In genomic region chr12:112381898-112382796, GRCh38 we compare ENCODE assay signal across 8 cellular contexts. TPM values are rescaled to one million over a fixed set of nuclear protein-coding genes. Genes with fewer than 3 reads are reported as not detected.
DNase-seq lines count a peak whose midpoint lies in the region; ATAC-seq and TF ChIP-seq lines count a peak whose summit lies in the region.

Gene HECTD4 (minus strand): TSS chr12:112382431. CDS start chr12:112382128, 303 bp downstream.

- H3K4me1 Mint-ChIP-seq in T-helper 17 cell = peaks cover 15% of the 10 kb centered on the region

- H3K4me3 Mint-ChIP-seq in T-helper 17 cell = peak within 1 kb of the TSS; percentile 98

- WGBS in psoas muscle, 3 donors = 1 to 42% (median 2%) methylated on average over 37 to 104 of the region's 104 CpGs
- 38% methylated on average over 104 of the region's 104 CpGs for WGBS in urinary bladder

- H3K27me3 Mint-ChIP-seq in T-helper 17 cell = no peaks in the 10 kb centered on the region

- H3K4me3 ChIP-seq in right atrium auricular region = peak within 1 kb of the TSS; percentile 73 to 97
- peak within 1 kb of the TSS; percentile 87 for H3K4me3 ChIP-seq in psoas muscle
- H3K4me3 ChIP-seq in urinary bladder (ENCODE audit: low read depth, low read length) = peak within 1 kb of the TSS; percentile 98

- H3K27me3 ChIP-seq in right atrium auricular region = no peaks in the 10 kb centered on the region
- no peaks in the 10 kb centered on the region for H3K27me3 ChIP-seq in psoas muscle (ENCODE audit: insufficient read depth in 3 of 3, low read length in 2 of 3)

- H3K4me1 ChIP-seq in right atrium auricular region = peaks cover 0 to 20% of the 10 kb centered on the region in 2 donors
- peaks cover 14% of the 10 kb centered on the region for H3K4me1 ChIP-seq in psoas muscle
- no peaks in the 10 kb centered on the region for H3K4me1 ChIP-seq in urinary bladder (ENCODE audit: insufficient read depth)

- no peak for TF ChIP-seq CTCF in right atrium auricular region (IDR thresholded peaks at IDR 0.05)
- TF ChIP-seq CTCF in psoas muscle (IDR thresholded peaks at IDR 0.05) = no peak

- H3K36me3 Mint-ChIP-seq in T-helper 17 cell (ENCODE audit: low read depth) = peaks cover 4% of the 10 kb centered on the region

- H3K27ac ChIP-seq in right atrium auricular region = peak within 1 kb of the TSS; percentile 74 to 81
- peak within 1 kb of the TSS; percentile 92 for H3K27ac ChIP-seq in psoas muscle
- peak within 1 kb of the TSS; percentile 80 for H3K27ac ChIP-seq in urinary bladder (ENCODE audit: low read depth)

- ATAC-seq in GM18498 (IDR thresholded peaks at IDR 0.05; ENCODE audit: unreplicated experiment) (peak; percentile 92), HG02884 (IDR thresholded peaks at IDR 0.05; ENCODE audit: unreplicated experiment) (peak; percentile 87), T-helper 17 cell (peak; percentile 98), psoas muscle (peak; percentile 97 to 99 (median 98))

- H3K9me3 ChIP-seq in T-helper 17 cell (ENCODE audit: control insufficient read depth, low read length, poor library complexity, severe bottlenecking) (no peaks in the 10 kb centered on the region), right atrium auricular region (no peaks in the 10 kb centered on the region), psoas muscle (no peaks in the 10 kb centered on the region)

- intact Hi-C loops in psoas muscle (cut with DNase I) = loop anchor here (5.0 to 10.0 kb wide), 2 partner anchors 100 to 437 kb away; no protein-coding TSS in a partner anchor

- H3K27ac Mint-ChIP-seq in T-helper 17 cell = peak within 1 kb of the TSS; percentile 80

- peak; percentile 89 to 93 for DNase-seq in NCI-H187 (lab: John Stamatoyannopoulos, UW)
- DNase-seq in T-helper 17 cell = peak; percentile 88 to 95 (median 88)
- DNase-seq in amygdala (lab: John Stamatoyannopoulos, UW) = peak in 55 of 56 donors; percentile 54 to 98 (median 87)
- peak; percentile 92 for DNase-seq in right atrium auricular region (ENCODE audit: low spot score)
- DNase-seq in psoas muscle = peak; percentile 97 to 98

- H3K36me3 ChIP-seq in right atrium auricular region (no peaks in the 10 kb centered on the region), psoas muscle (ENCODE audit: insufficient read depth in 1 of 2, low read depth in 1 of 2) (no peaks in the 10 kb centered on the region), urinary bladder (ENCODE audit: insufficient read depth) (no peaks in the 10 kb centered on the region)

RNA-seq across cellular contexts. Expression of gene HECTD4, which starts in this region (rescaled TPM):
- 10 to 100 TPM; 54.3 to 60.9 TPM for total RNA-seq in T-helper 17 cell
- total RNA-seq in right atrium auricular region = 10 to 100 TPM; 14.8 to 16.5 TPM
- total RNA-seq in psoas muscle = 10 to 100 TPM; 14.6 to 22.8 (median 18.4) TPM
- polyA plus RNA-seq in psoas muscle = 10 to 100 TPM in 1 of 3 donors, 1 to 10 TPM in 2; 2.1 to 12.0 (median 5.0) TPM
- 87.2 TPM for total RNA-seq in urinary bladder
- polyA plus RNA-seq in urinary bladder = 8.6 TPM

Comparison
In these comparisons a context has a peak if more than half of its experiments do, and no peak if none do; other contexts are left out.
1. Peak in every context shown above with its lines: DNase-seq, ATAC-seq, H3K4me3 ChIP-seq and H3K27ac ChIP-seq.